Comparison of ENCODE assay signal across 18 cellular contexts in genomic region chr12:5014269-5014668, GRCh38. TPM values are rescaled to one million over a fixed set of nuclear protein-coding genes. Genes with fewer than 3 reads are reported as not detected.
"Had no signal": no experiment of that assay in that cellular context is flagged by ENCODE, and none has a peak within 500 bp of the region (broad histone marks: within the 10 kb centered on the region; RNA-seq: fewer than 3 reads in every experiment).

No MANE protein-coding gene starts in this region.

- H3K9me3 Mint-ChIP-seq: activated CD4-positive, alpha-beta memory T cell treated with anti-CD3 and anti-CD28 coated beads for 36 hours; activated naive CD8-positive, alpha-beta T cell treated with anti-CD3 and anti-CD28 coated beads, Interleukin-2, amount 50 U/mL, for 24 hours; activated T-helper 1 cell treated with anti-CD3 and anti-CD28 coated beads, Interleukin-12 subunit alpha, Interleukin-12 subunit beta, Interleukin-2, Interleukin-4 antibody, amounts not matched to agents 30 ng/mL and 10 ng/mL and 1 ng/mL, durations not matched to agents 14 hours and 24 hours and 36 hours; naive B cell; stimulated activated effector memory CD8-positive, alpha-beta T cell treated with anti-CD3 and anti-CD28 coated beads, Interleukin-12 subunit alpha, Interleukin-12 subunit beta, amount 100 ng/mL, for 72 hours had no signal

- H3K27ac ChIP-seq: coronary artery, epithelial cell of prostate, lower lobe of right lung, pancreas, skin epidermis, tibial nerve had no signal

- H3K4me3 ChIP-seq: coronary artery, lower lobe of right lung, pancreas, skin epidermis, tibial nerve had no signal

- H3K4me3 Mint-ChIP-seq: activated CD4-positive, alpha-beta memory T cell treated with anti-CD3 and anti-CD28 coated beads for 36 hours; activated naive CD8-positive, alpha-beta T cell treated with anti-CD3 and anti-CD28 coated beads, Interleukin-2, amount 50 U/mL, for 24 hours; activated T-helper 1 cell treated with anti-CD3 and anti-CD28 coated beads, Interleukin-12 subunit alpha, Interleukin-12 subunit beta, Interleukin-2, Interleukin-4 antibody, amounts not matched to agents 30 ng/mL and 10 ng/mL and 1 ng/mL, durations not matched to agents 14 hours and 24 hours and 36 hours; naive B cell; stimulated activated effector memory CD8-positive, alpha-beta T cell treated with anti-CD3 and anti-CD28 coated beads, Interleukin-12 subunit alpha, Interleukin-12 subunit beta, amount 100 ng/mL, for 72 hours had no signal

- H3K36me3 Mint-ChIP-seq: activated CD4-positive, alpha-beta memory T cell treated with anti-CD3 and anti-CD28 coated beads for 36 hours; naive B cell had no signal

- H3K4me1 Mint-ChIP-seq: activated naive CD8-positive, alpha-beta T cell treated with anti-CD3 and anti-CD28 coated beads, Interleukin-2, amount 50 U/mL, for 24 hours; naive B cell; stimulated activated effector memory CD8-positive, alpha-beta T cell treated with anti-CD3 and anti-CD28 coated beads, Interleukin-12 subunit alpha, Interleukin-12 subunit beta, amount 100 ng/mL, for 72 hours had no signal

- DNase-seq: activated CD4-positive, alpha-beta memory T cell treated with anti-CD3 and anti-CD28 coated beads for 36 hours; activated CD4-positive, alpha-beta T cell treated with anti-CD3 and anti-CD28 coated beads for 1 hour; activated naive CD4-positive, alpha-beta T cell treated with Interleukin-2 at 50 U/mL for 16 hours; activated naive CD8-positive, alpha-beta T cell treated with anti-CD3 and anti-CD28 coated beads, Interleukin-2, amount 50 U/mL, for 24 hours; central memory CD4-positive, alpha-beta T cell; effector memory CD4-positive, alpha-beta T cell; lower lobe of right lung; naive B cell; pancreas; T-helper 9 cell had no signal

- H3K27me3 ChIP-seq: pancreas, tibial nerve had no signal

- H3K36me3 ChIP-seq: lower lobe of right lung, pancreas, tibial nerve had no signal

- ATAC-seq: activated naive CD8-positive, alpha-beta T cell treated with anti-CD3 and anti-CD28 coated beads, Interleukin-2, amount 50 U/mL, for 24 hours; lower lobe of right lung; stimulated activated effector memory CD8-positive, alpha-beta T cell treated with anti-CD3 and anti-CD28 coated beads, Interleukin-12 subunit alpha, Interleukin-12 subunit beta, amount 100 ng/mL, for 72 hours had no signal

- H3K9me3 ChIP-seq: lower lobe of right lung, pancreas, tibial nerve had no signal

- H3K27ac Mint-ChIP-seq: activated CD4-positive, alpha-beta memory T cell treated with anti-CD3 and anti-CD28 coated beads for 36 hours; activated naive CD8-positive, alpha-beta T cell treated with anti-CD3 and anti-CD28 coated beads, Interleukin-2, amount 50 U/mL, for 24 hours; activated T-helper 1 cell treated with anti-CD3 and anti-CD28 coated beads, Interleukin-12 subunit alpha, Interleukin-12 subunit beta, Interleukin-2, Interleukin-4 antibody, amounts not matched to agents 30 ng/mL and 10 ng/mL and 1 ng/mL, durations not matched to agents 14 hours and 24 hours and 36 hours; stimulated activated effector memory CD8-positive, alpha-beta T cell treated with anti-CD3 and anti-CD28 coated beads, Interleukin-12 subunit alpha, Interleukin-12 subunit beta, amount 100 ng/mL, for 72 hours had no signal

- H3K4me1 ChIP-seq: lower lobe of right lung, pancreas had no signal

RNA-seq across cellular contexts. Expression of gene KCNA5, which starts 29.4 kb away (rescaled TPM):
- total RNA-seq: activated CD4-positive, alpha-beta memory T cell treated with anti-CD3 and anti-CD28 coated beads for 36 hours; activated T-helper 1 cell treated with anti-CD3 and anti-CD28 coated beads, Interleukin-12 subunit alpha, Interleukin-12 subunit beta, Interleukin-2, Interleukin-4 antibody, amounts not matched to agents 30 ng/mL and 10 ng/mL and 1 ng/mL, durations not matched to agents 14 hours and 24 hours and 36 hours; astrocyte; glomerular endothelial cell had no signal
